25 cellular contexts compared by ENCODE assay signal in genomic region chr7:120617239-120617638, GRCh38.
DNase-seq lines count a peak whose midpoint lies in the region; ATAC-seq and TF ChIP-seq lines count a peak whose summit lies in the region.
"Had no signal": no experiment of that assay in that cellular context is flagged by ENCODE, and none has a peak within 500 bp of the region (broad histone marks: within the 10 kb centered on the region; RNA-seq: fewer than 3 reads in every experiment).

No MANE protein-coding gene starts in this region.

- 55 to 78% methylated on average over 3 of the region's 3 CpGs for WGBS in esophagus squamous epithelium, 2 donors

- no peak for TF ChIP-seq POLR2A in esophagus squamous epithelium (IDR thresholded peaks at IDR 0.05)

- no peak overlapping the region for H3K27ac ChIP-seq in esophagus squamous epithelium
- H3K27ac ChIP-seq: adrenal gland, body of pancreas, C4-2B, thoracic aorta, uterus had no signal

- no peaks in the 10 kb centered on the region for H3K9me3 ChIP-seq in esophagus squamous epithelium
- H3K9me3 ChIP-seq: adrenal gland, body of pancreas, thoracic aorta, uterus had no signal

- H3K36me3 ChIP-seq in esophagus squamous epithelium, result no peaks in the 10 kb centered on the region
- H3K36me3 ChIP-seq: adrenal gland, thoracic aorta, uterus had no signal

- no peak overlapping the region for H3K4me3 ChIP-seq in esophagus squamous epithelium
- H3K4me3 ChIP-seq: adrenal gland, body of pancreas, thoracic aorta, uterus had no signal

- peak; percentile 47 for ATAC-seq in GM19023 (IDR thresholded peaks at IDR 0.05; ENCODE audit: unreplicated experiment)
- peak; percentile 50 for ATAC-seq in GM21367 (IDR thresholded peaks at IDR 0.05; ENCODE audit: unreplicated experiment)
- ATAC-seq in HG03060 (IDR thresholded peaks at IDR 0.05; ENCODE audit: low read depth, unreplicated experiment), result peak; percentile 60
- ATAC-seq: body of pancreas, left ventricle myocardium superior, T-cell had no signal

- H3K27me3 ChIP-seq in esophagus squamous epithelium, result no peaks in the 10 kb centered on the region
- H3K27me3 ChIP-seq: adrenal gland, body of pancreas, uterus had no signal

- TF ChIP-seq CTCF in esophagus squamous epithelium (IDR thresholded peaks at IDR 0.05), result no peak

- no peak for DNase-seq in T-helper 9 cell
- no peak for DNase-seq in foreskin melanocyte
- no peak for DNase-seq in NCI-H2171 (lab: John Stamatoyannopoulos, UW)
- no peak for DNase-seq in esophagus squamous epithelium (lab: John Stamatoyannopoulos, UW)
- DNase-seq: activated B cell treated with CpG ODN at 0.5 μM for 24 hours; activated naive CD4-positive, alpha-beta T cell treated with Interleukin-2 at 50 U/mL for 16 hours; adrenal gland; body of pancreas; DMS79 treated with DMSO at 0.1 percent for 48 hours; glutamatergic neuron; islet precursor cell; left ventricle myocardium superior; NCI-H1105; NCI-H2081; NCI-H345; NCI-H774; occipital lobe; RPMI8226; T-cell; uterus had no signal

- intact Hi-C loops in esophagus squamous epithelium (cut with DNase I), result no loop called here

- no peaks in the 10 kb centered on the region for H3K4me1 ChIP-seq in esophagus squamous epithelium
- H3K4me1 ChIP-seq: adrenal gland, body of pancreas, uterus had no signal
